ENCODE assay signal across 8 cellular contexts in genomic region chr11:124115782-124116616, GRCh38. TPM values are rescaled to one million over a fixed set of nuclear protein-coding genes. Genes with fewer than 3 reads are reported as not detected.
DNase-seq lines count a peak whose midpoint lies in the region; TF ChIP-seq lines count a peak whose summit lies in the region.

No MANE protein-coding gene starts in this region.

- peaks cover 18 to 21% of the 10 kb centered on the region in 2 donors for H3K4me1 ChIP-seq in duodenal mucosa (ENCODE audit: control insufficient read depth in 1 of 2, insufficient read depth in 2 of 2, low read length in 2 of 2)
- peaks cover 2% of the 10 kb centered on the region for H3K4me1 ChIP-seq in urinary bladder (ENCODE audit: insufficient read depth)

- 37% methylated on average over 12 of the region's 12 CpGs for WGBS in urinary bladder

- H3K36me3 ChIP-seq in duodenal mucosa (ENCODE audit: control insufficient read depth in 1 of 2, insufficient read depth in 2 of 2, low read length in 2 of 2) (peaks cover 15 to 29% of the 10 kb centered on the region in 2 donors), urinary bladder (ENCODE audit: insufficient read depth) (peaks cover 2% of the 10 kb centered on the region)

- H3K4me3 ChIP-seq in duodenal mucosa (ENCODE audit: low read depth in 1 of 2, low read length in 2 of 2) (peak overlapping the region; percentile 86 to 90), urinary bladder (ENCODE audit: low read depth, low read length) (peak overlapping the region; percentile 76)

- H3K27ac Mint-ChIP-seq in activated CD4-positive, alpha-beta T cell treated with anti-CD3 and anti-CD28 coated beads, Interleukin-2, amount 10 ng/mL, durations not matched to agents 24 days and 14 days, result peak overlapping the region; percentile 86
- H3K27ac Mint-ChIP-seq in mesothelial cell of epicardium, result peak overlapping the region; percentile 96

- H3K36me3 Mint-ChIP-seq in activated CD4-positive, alpha-beta T cell treated with anti-CD3 and anti-CD28 coated beads, Interleukin-2, amount 10 ng/mL, durations not matched to agents 24 days and 14 days (ENCODE audit: low read depth), result peaks cover 20% of the 10 kb centered on the region
- H3K36me3 Mint-ChIP-seq in mesothelial cell of epicardium, result peaks cover 26% of the 10 kb centered on the region

- H3K27me3 ChIP-seq in duodenal mucosa (ENCODE audit: control insufficient read depth in 1 of 2, insufficient read depth in 2 of 2, low read length in 2 of 2), result no peaks in the 10 kb centered on the region

- H3K9me3 Mint-ChIP-seq in activated CD4-positive, alpha-beta T cell treated with anti-CD3 and anti-CD28 coated beads, Interleukin-2, amount 10 ng/mL, durations not matched to agents 24 days and 14 days, result no peaks in the 10 kb centered on the region
- no peaks in the 10 kb centered on the region for H3K9me3 Mint-ChIP-seq in mesothelial cell of epicardium

- no peaks in the 10 kb centered on the region for H3K9me3 ChIP-seq in duodenal mucosa (ENCODE audit: control insufficient read depth in 1 of 2, low read length in 2 of 2)

- peaks cover 8% of the 10 kb centered on the region for H3K27me3 Mint-ChIP-seq in activated CD4-positive, alpha-beta T cell treated with anti-CD3 and anti-CD28 coated beads, Interleukin-2, amount 10 ng/mL, durations not matched to agents 24 days and 14 days
- no peaks in the 10 kb centered on the region for H3K27me3 Mint-ChIP-seq in mesothelial cell of epicardium (ENCODE audit: low read depth)

- peak overlapping the region; percentile 86 for H3K4me3 Mint-ChIP-seq in activated CD4-positive, alpha-beta T cell treated with anti-CD3 and anti-CD28 coated beads, Interleukin-2, amount 10 ng/mL, durations not matched to agents 24 days and 14 days
- peak overlapping the region; percentile 97 for H3K4me3 Mint-ChIP-seq in mesothelial cell of epicardium

- H3K9ac ChIP-seq in duodenal mucosa (ENCODE audit: low read depth in 1 of 2, low read length in 2 of 2), result peak overlapping the region; percentile 55 to 67

- H3K4me1 Mint-ChIP-seq in activated CD4-positive, alpha-beta T cell treated with anti-CD3 and anti-CD28 coated beads, Interleukin-2, amount 10 ng/mL, durations not matched to agents 24 days and 14 days, result peaks cover 24% of the 10 kb centered on the region
- H3K4me1 Mint-ChIP-seq in mesothelial cell of epicardium, result peaks cover 13% of the 10 kb centered on the region

- TF ChIP-seq CTCF in mesothelial cell of epicardium (IDR thresholded peaks at IDR 0.05; ENCODE audit: unreplicated experiment), result no peak

- intact Hi-C loops in activated CD4-positive, alpha-beta T cell treated with anti-CD3 and anti-CD28 coated beads, Interleukin-2, amount 10 ng/mL, durations not matched to agents 24 days and 14 days (cut with micrococcal nuclease), result loop anchor here (1.0 to 5.0 kb wide), 2 partner anchors 45 to 374 kb away; partner anchors contain the start of gene ZNF202

- peak; percentile 69 for DNase-seq in activated CD4-positive, alpha-beta T cell treated with anti-CD3 and anti-CD28 coated beads, Interleukin-2, amount 10 ng/mL, durations not matched to agents 24 days and 14 days
- no peak for DNase-seq in activated CD4-positive, alpha-beta T cell treated with anti-CD3 and anti-CD28 coated beads for 1 hour
- DNase-seq in NCI-H748 (lab: John Stamatoyannopoulos, UW; ENCODE audit: unreplicated experiment) (peak; percentile 25), mesothelial cell of epicardium (ENCODE audit: low spot score in 2 of 2, unreplicated experiment in 2 of 2) (no peak), GM19238 (ENCODE audit: insufficient read length, low spot score) (no peak), D341Med (ENCODE audit: low spot score) (no peak)

- no peak overlapping the region for H3K27ac ChIP-seq in duodenal mucosa (ENCODE audit: low read depth, low read length)
- H3K27ac ChIP-seq in urinary bladder (ENCODE audit: low read depth), result no peak overlapping the region

RNA-seq across cellular contexts. Expression of gene VWA5A, which starts 0.7 kb away (rescaled TPM):
- total RNA-seq in activated CD4-positive, alpha-beta T cell treated with anti-CD3 and anti-CD28 coated beads, Interleukin-2, amount 10 ng/mL, durations not matched to agents 24 days and 14 days, result 6.5 and 6.8 TPM in 2 replicates
- total RNA-seq in mesothelial cell of epicardium (13.4 to 14.2 TPM (median 14.2 TPM) in 3 replicates), urinary bladder (36.2 TPM)
- 21.0 TPM for polyA plus RNA-seq in urinary bladder

Comparison
In these comparisons a context has a peak if more than half of its experiments do, and no peak if none do; other contexts are left out.
1. DNase-seq: peak in activated CD4-positive, alpha-beta T cell treated with anti-CD3 and anti-CD28 coated beads, Interleukin-2, amount 10 ng/mL, durations not matched to agents 24 days and 14 days (single experiment) and NCI-H748 (single experiment); none in activated CD4-positive, alpha-beta T cell treated with anti-CD3 and anti-CD28 coated beads for 1 hour (single experiment), mesothelial cell of epicardium (0 of 2), GM19238 (single experiment) and D341Med (single experiment).